ENCODE assay signal across 1 cellular context in the genomic region with DNA sequence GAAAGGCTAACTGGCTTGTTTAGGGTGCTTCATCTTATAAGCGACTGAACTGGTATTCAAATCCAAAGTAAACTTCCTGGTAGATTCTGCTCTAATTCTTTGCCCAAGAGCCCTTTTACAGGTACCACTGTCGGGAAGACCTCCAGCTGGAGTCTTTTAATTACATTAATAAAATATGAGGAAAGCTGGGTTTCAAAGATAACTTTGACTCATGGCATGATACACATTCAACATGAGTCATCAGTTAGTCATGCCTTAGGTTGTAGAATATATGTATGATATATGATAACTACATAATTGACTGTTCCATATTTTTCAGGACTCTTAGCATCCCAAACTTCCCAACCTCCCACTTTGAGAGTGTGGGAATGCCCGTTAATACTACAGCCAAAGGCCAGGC.
TF ChIP-seq lines count a peak whose summit lies in the region.

No MANE protein-coding gene starts in this region.

TF ChIP-seq in IMR-90, 13 proteins besides CTCF, POLR2A, EP300 and RAD21:
- TF ChIP-seq FOS (IDR thresholded peaks at IDR 0.05; ENCODE audit: low read depth, low read length) (peak; percentile 82), MAFK (IDR thresholded peaks at IDR 0.05; ENCODE audit: low read depth, low read length) (no peak), CEBPB (IDR thresholded peaks at IDR 0.05; ENCODE audit: low read depth, low read length) (no peak)
